ENCODE assay signal across 8 cellular contexts in genomic region chr19:17933414-17934129, GRCh38. TPM values are rescaled to one million over a fixed set of nuclear protein-coding genes. Genes with fewer than 3 reads are reported as not detected.
DNase-seq lines count a peak whose midpoint lies in the region; ATAC-seq, FAIRE-seq and TF ChIP-seq lines count a peak whose summit lies in the region.

No MANE protein-coding gene starts in this region.

- peak overlapping the region; percentile 98 for H3K9ac ChIP-seq in SK-N-MC (ENCODE audit: insufficient read length)

- no peaks in the 10 kb centered on the region for H3K27me3 ChIP-seq in sigmoid colon

- WGBS in sigmoid colon, 2 donors, result 16 to 24% methylated on average over 19 of the region's 19 CpGs

- H3K9me3 ChIP-seq in SK-N-MC (ENCODE audit: low read depth, low read length) (no peaks in the 10 kb centered on the region), sigmoid colon (no peaks in the 10 kb centered on the region)

- H3K4me3 ChIP-seq in SK-N-MC (peak overlapping the region; percentile 93), sigmoid colon (peak overlapping the region; percentile 59 to 98 (median 88))

- peaks cover 0 to 23% (median 21%) of the 10 kb centered on the region in 4 donors for H3K4me1 ChIP-seq in sigmoid colon

- FAIRE-seq in H54 (lab: Jason Lieb, UNC), result peak; percentile 50

- DNase-seq in H54 (ENCODE audit: insufficient read length, low spot score), result peak; percentile 59
- no peak for DNase-seq in SK-N-MC (ENCODE audit: low read depth, low spot score)
- peak; percentile 13 for DNase-seq in fibroblast of peridontal ligament (ENCODE audit: extremely low read depth)
- no peak for DNase-seq in sigmoid colon
- no peak for DNase-seq in CD1c-positive myeloid dendritic cell (ENCODE audit: extremely low spot score)
- DNase-seq in erythroblast (lab: John Stamatoyannopoulos, UW), result no peak
- no peak for DNase-seq in NCI-H510A treated with DMSO at 0.1 percent for 48 hours (lab: John Stamatoyannopoulos, UW)

- H3K36me3 ChIP-seq in SK-N-MC (ENCODE audit: insufficient read depth, low read length) (no peaks in the 10 kb centered on the region), sigmoid colon (peaks cover 0 to 21% (median 0%) of the 10 kb centered on the region in 4 donors)

- TF ChIP-seq CTCF in sigmoid colon (IDR thresholded peaks at IDR 0.05), result no peak

- intact Hi-C loops in sigmoid colon (cut with DNase I), result loop anchor here (2.0 kb wide), 1 partner anchor 13 kb away; no protein-coding TSS in a partner anchor

- H3K27ac ChIP-seq in SK-N-MC (peak overlapping the region; percentile 93; the same call in 1 of the 2 replicates), sigmoid colon (peak overlapping the region; percentile 77 to 88 (median 84))

- TF ChIP-seq POLR2A in H54 (IDR thresholded peaks at IDR 0.05; ENCODE audit: low read depth, low read length) (no peak), sigmoid colon (IDR thresholded peaks at IDR 0.05) (no peak), erythroblast (IDR thresholded peaks at IDR 0.05; ENCODE audit: low read length) (no peak)

- no peak for ATAC-seq in GM21576 (IDR thresholded peaks at IDR 0.05; ENCODE audit: unreplicated experiment)

- no peak for TF ChIP-seq EP300 in sigmoid colon (IDR thresholded peaks at IDR 0.05)

RNA-seq across cellular contexts. Expression of gene CCDC124, which starts 0.8 kb away (rescaled TPM):
- total RNA-seq in sigmoid colon, result 10 to 100 TPM; 52.8 to 86.4 (median 73.1) TPM
- 100 to 1,000 TPM in 1 of 3 donors, 10 to 100 TPM in 2; 72.8 to 126 (median 99.1) TPM for polyA plus RNA-seq in sigmoid colon

RNA-seq across cellular contexts. Expression of gene KCNN1, which starts 33.3 kb away (rescaled TPM):
- total RNA-seq in sigmoid colon, result under 1 TPM in 2 of 4 donors, not detected in 2; 0.33 to 0.55 TPM
- under 1 TPM in 1 of 3 donors, not detected in 2; 0.17 TPM for polyA plus RNA-seq in sigmoid colon

Comparison
In these comparisons a context has a peak if more than half of its experiments do, and no peak if none do; other contexts are left out.
1. DNase-seq: peak in H54 (single experiment) and fibroblast of peridontal ligament (single experiment); none in SK-N-MC (single experiment), sigmoid colon (single experiment), CD1c-positive myeloid dendritic cell (single experiment), erythroblast (0 of 2) and NCI-H510A treated with DMSO at 0.1 percent for 48 hours (single experiment).